Comparison of ENCODE assay signal across 8 cellular contexts in the genomic region with DNA sequence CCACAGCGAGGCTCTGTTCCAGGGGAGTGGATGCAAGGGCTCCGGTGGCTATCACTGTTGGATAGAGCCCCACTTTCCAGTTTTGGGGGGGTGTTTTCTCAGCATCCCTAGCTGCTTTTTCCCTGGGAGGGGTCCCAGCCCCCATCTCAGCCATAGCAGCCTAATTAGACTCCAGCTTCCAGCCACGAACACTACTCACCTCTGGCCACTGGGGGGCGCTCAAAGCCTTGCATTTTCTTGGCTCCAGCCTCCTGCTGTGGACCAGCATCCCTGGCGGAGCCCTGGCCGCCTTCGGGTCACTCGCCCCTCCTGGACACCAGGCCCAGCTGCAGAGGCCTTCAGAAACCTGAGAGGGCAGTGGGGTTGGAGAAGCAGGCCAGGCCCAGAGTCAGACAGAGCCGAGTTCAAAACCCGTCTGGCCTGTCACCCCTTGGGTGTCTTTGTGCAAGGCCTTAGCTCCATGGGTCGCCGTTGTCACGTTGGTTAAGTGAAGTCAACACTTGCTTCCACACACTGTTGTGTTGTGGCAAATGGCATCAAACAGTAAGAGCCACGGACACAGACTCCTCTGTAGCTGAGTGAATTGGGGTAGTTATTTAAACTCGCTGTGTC.
DNase-seq lines count a peak whose midpoint lies in the region; ATAC-seq, FAIRE-seq and TF ChIP-seq lines count a peak whose summit lies in the region.

No MANE protein-coding gene starts in this region.

- no peaks in the 10 kb centered on the region for H3K27me3 Mint-ChIP-seq in activated CD8-positive, alpha-beta T cell treated with anti-CD3 and anti-CD28 coated beads for 36 hours

- POLR2A ChIA-PET in activated CD8-positive, alpha-beta T cell treated with anti-CD3 and anti-CD28 coated beads for 36 hours (lab: Charles Lee), result interaction anchor here (0.9 kb wide), 1 partner anchor 164 kb away, joined by 3 read pairs; no protein-coding TSS in a partner anchor
- POLR2A ChIA-PET in endothelial cell of umbilical vein (lab: Charles Lee), result no interaction called here

- intact Hi-C loops in activated CD8-positive, alpha-beta T cell treated with anti-CD3 and anti-CD28 coated beads for 36 hours (cut with micrococcal nuclease), result loop anchor here (5.0 to 10.0 kb wide), 2 partner anchors 163 to 441 kb away; no protein-coding TSS in a partner anchor
- intact Hi-C loops in endothelial cell of umbilical vein (cut with micrococcal nuclease), result loop anchor here (1.0 to 10.0 kb wide), 4 partner anchors 29 to 1213 kb away; no protein-coding TSS in a partner anchor

- H3K36me3 ChIP-seq in endothelial cell of umbilical vein (ENCODE audit: control insufficient read depth in 2 of 2, extremely low read depth in 1 of 2, insufficient read depth in 2 of 2, low read length in 2 of 2), result no peaks in the 10 kb centered on the region

- no peak overlapping the region for H3K4me3 ChIP-seq in endothelial cell of umbilical vein (replicated peaks in 1 of 3; ENCODE audit: insufficient read depth in 1 of 3, low read depth in 1 of 3, low read length in 3 of 3)

- BruUV-seq in endothelial cell of umbilical vein (replicated peaks; lab: Mats Ljungman, UMichigan), result no TSS peak

- H3K79me2 ChIP-seq in endothelial cell of umbilical vein (ENCODE audit: control insufficient read depth, insufficient read depth, low read length), result no peaks in the 10 kb centered on the region

- H2AFZ ChIP-seq in endothelial cell of umbilical vein (ENCODE audit: low read depth, low read length), result no peak overlapping the region

- CTCF ChIA-PET in activated CD8-positive, alpha-beta T cell treated with anti-CD3 and anti-CD28 coated beads for 36 hours (lab: Charles Lee), result interaction anchor here (0.6 to 3.1 kb wide), 27 partner anchors 8 to 1135 kb away, joined by 3 to 20 read pairs (median 3); no protein-coding TSS in a partner anchor
- CTCF ChIA-PET in endothelial cell of umbilical vein (lab: Charles Lee), result interaction anchor here (0.6 to 10.1 kb wide), 31 partner anchors 8 to 1214 kb away, joined by 3 to 161 read pairs (median 5); no protein-coding TSS in a partner anchor

- H3K4me1 ChIP-seq in endothelial cell of umbilical vein (ENCODE audit: control insufficient read depth, extremely low read depth, insufficient read depth, low read length), result no peaks in the 10 kb centered on the region

- no peaks in the 10 kb centered on the region for H3K9me3 ChIP-seq in endothelial cell of umbilical vein (replicated peaks; ENCODE audit: control insufficient read depth, insufficient read depth, low read length)

- no peaks in the 10 kb centered on the region for H4K20me1 ChIP-seq in endothelial cell of umbilical vein (replicated peaks; ENCODE audit: control insufficient read depth, extremely low read depth, insufficient read depth, low read length)

- ATAC-seq in activated CD4-positive, CD25-positive, alpha-beta regulatory T cell treated with anti-CD3 and anti-CD28 coated beads, Interleukin-2, amount 50 U/mL, for 24 hours, result no peak
- peak; percentile 66 for ATAC-seq in activated CD8-positive, alpha-beta T cell treated with anti-CD3 and anti-CD28 coated beads for 36 hours
- ATAC-seq in HG03025 (IDR thresholded peaks at IDR 0.05; ENCODE audit: low FRiP score, unreplicated experiment), result no peak

- no peaks in the 10 kb centered on the region for H3K27me3 ChIP-seq in endothelial cell of umbilical vein (ENCODE audit: control insufficient read depth in 2 of 2, insufficient read depth in 2 of 2, low read length in 2 of 2)

- TF ChIP-seq CTCF in activated CD8-positive, alpha-beta T cell treated with anti-CD3 and anti-CD28 coated beads for 36 hours (IDR thresholded peaks at IDR 0.05), result peak; percentile 91
- TF ChIP-seq CTCF in endothelial cell of umbilical vein (IDR thresholded peaks at IDR 0.05; ENCODE audit: extremely low read depth in 1 of 2, insufficient read depth in 1 of 2, low read depth in 1 of 2, low read length in 2 of 2), result peak; percentile 87 to 90

- H3K9ac ChIP-seq in endothelial cell of umbilical vein (replicated peaks; ENCODE audit: extremely low read depth, insufficient read depth, low read length), result no peak overlapping the region

- no peak overlapping the region for H3K4me2 ChIP-seq in endothelial cell of umbilical vein (ENCODE audit: insufficient read depth, low read length)

- H3K36me3 Mint-ChIP-seq in activated CD8-positive, alpha-beta T cell treated with anti-CD3 and anti-CD28 coated beads for 36 hours (ENCODE audit: low read depth), result no peaks in the 10 kb centered on the region

- DNase-seq in activated CD4-positive, CD25-positive, alpha-beta regulatory T cell treated with anti-CD3 and anti-CD28 coated beads, Interleukin-2, amount 50 U/mL, for 16 hours (ENCODE audit: low read depth, low spot score), result peak; percentile 17
- peak; percentile 9 for DNase-seq in NCI-H1694 treated with DMSO at 0.1 percent for 48 hours (lab: John Stamatoyannopoulos, UW)
- peak; percentile 75 for DNase-seq in activated CD8-positive, alpha-beta T cell treated with anti-CD3 and anti-CD28 coated beads for 36 hours
- DNase-seq in endothelial cell of umbilical vein (ENCODE audit: low read depth, low spot score), result peak; percentile 42
- peak; percentile 62 for DNase-seq in myocyte (ENCODE audit: low read depth)
- peak; percentile 11 for DNase-seq in stimulated activated naive CD4-positive, alpha-beta T cell treated with Interleukin-2 at 50 U/mL for 16 hours (lab: John Stamatoyannopoulos, UW)

- H3K27ac Mint-ChIP-seq in activated CD8-positive, alpha-beta T cell treated with anti-CD3 and anti-CD28 coated beads for 36 hours, result no peak overlapping the region

- H3K9me1 ChIP-seq in endothelial cell of umbilical vein (replicated peaks; ENCODE audit: control insufficient read depth, extremely low read depth, insufficient read depth, low read length), result no peaks in the 10 kb centered on the region

- TF ChIP-seq POLR2A in endothelial cell of umbilical vein (IDR thresholded peaks at IDR 0.05; ENCODE audit: low read depth, low read length), result no peak

- no peak overlapping the region for H3K4me3 Mint-ChIP-seq in activated CD8-positive, alpha-beta T cell treated with anti-CD3 and anti-CD28 coated beads for 36 hours

- H3K4me1 Mint-ChIP-seq in activated CD8-positive, alpha-beta T cell treated with anti-CD3 and anti-CD28 coated beads for 36 hours (ENCODE audit: low read depth), result no peaks in the 10 kb centered on the region

- no peak overlapping the region for H3K27ac ChIP-seq in endothelial cell of umbilical vein (ENCODE audit: insufficient read depth, low read depth, low read length)

- H3K9me3 Mint-ChIP-seq in activated CD8-positive, alpha-beta T cell treated with anti-CD3 and anti-CD28 coated beads for 36 hours, result no peaks in the 10 kb centered on the region

- FAIRE-seq in endothelial cell of umbilical vein (lab: Jason Lieb, UNC), result peak; percentile 59

- dilution Hi-C loops in endothelial cell of umbilical vein (cut with MboI; ENCODE audit: extremely low pct_ligation_motif_present, low sequenced_read_pairs), result no loop called here

TF ChIP-seq in endothelial cell of umbilical vein, 7 proteins besides CTCF, POLR2A, EP300 and RAD21:
- TF ChIP-seq POLR2AphosphoS5 (IDR thresholded peaks at IDR 0.05; ENCODE audit: insufficient read depth, low read depth, low read length), result no peak
- TF ChIP-seq GATA2 (IDR thresholded peaks at IDR 0.05; ENCODE audit: insufficient read depth, insufficient read length, low read depth, low read length), result no peak

Comparison
In these comparisons a context has a peak if more than half of its experiments do, and no peak if none do; other contexts are left out.
1. DNase-seq: peak in every context shown above with its lines; median percentile 75 in activated CD8-positive, alpha-beta T cell treated with anti-CD3 and anti-CD28 coated beads for 36 hours; 62 in myocyte; 42 in endothelial cell of umbilical vein; 17 in activated CD4-positive, CD25-positive, alpha-beta regulatory T cell treated with anti-CD3 and anti-CD28 coated beads, Interleukin-2, amount 50 U/mL, for 16 hours; 11 in stimulated activated naive CD4-positive, alpha-beta T cell treated with Interleukin-2 at 50 U/mL for 16 hours; 9 in NCI-H1694 treated with DMSO at 0.1 percent for 48 hours.